ENCODE assay signal across 16 cellular contexts in the genomic region with DNA sequence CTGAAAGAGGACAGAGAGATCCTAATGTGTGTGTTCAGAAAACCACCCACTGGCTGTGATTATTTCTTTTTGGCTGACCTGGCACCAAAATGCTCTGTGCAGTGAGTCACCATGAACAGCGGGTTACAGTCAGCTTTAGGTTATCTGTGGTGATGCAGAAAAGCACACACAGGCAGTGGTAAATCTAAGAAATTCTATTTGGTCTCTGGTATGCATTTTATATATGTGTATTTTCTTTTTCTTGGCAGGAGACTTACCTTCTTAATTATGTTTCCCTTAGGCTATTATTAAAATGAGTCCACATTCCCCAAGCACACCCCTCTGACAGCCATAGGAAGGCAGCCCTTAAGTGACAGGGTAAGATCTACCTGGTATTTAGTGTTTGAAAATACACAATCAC.
DNase-seq lines count a peak whose midpoint lies in the region; ATAC-seq and TF ChIP-seq lines count a peak whose summit lies in the region.
"Had no signal": no experiment of that assay in that cellular context is flagged by ENCODE, and none has a peak within 500 bp of the region (broad histone marks: within the 10 kb centered on the region; RNA-seq: fewer than 3 reads in every experiment).

No MANE protein-coding gene starts in this region.

- no peak for TF ChIP-seq CTCF in RWPE2 (IDR thresholded peaks at IDR 0.05; ENCODE audit: poor library complexity, severe bottlenecking)
- no peak for TF ChIP-seq CTCF in CD14-positive monocyte (IDR thresholded peaks at IDR 0.05)
- TF ChIP-seq CTCF in endothelial cell (IDR thresholded peaks at IDR 0.05; ENCODE audit: unreplicated experiment) = no peak

- in situ Hi-C loops in Caki2 (cut with HindIII; ENCODE audit: low pct_unique_long_range_greater_than_20kb, low sequenced_read_pairs) = no loop called here

- H3K27me3 Mint-ChIP-seq in CD14-positive monocyte (ENCODE audit: low read depth in 3 of 3) (peaks cover 2 to 14% (median 4%) of the 10 kb centered on the region in 3 donors), endothelial cell (ENCODE audit: unreplicated experiment) (no peaks in the 10 kb centered on the region)
- H3K27me3 Mint-ChIP-seq in stimulated activated naive B cell treated with anti-CD40 and anti-IgM and Interleukin-4, amounts not matched to agents 10 μg/mL and 1 μg/mL and 100 μg/mL, for 72 hours = peaks cover 0 to 9% of the 10 kb centered on the region in 2 donors

- no peaks in the 10 kb centered on the region for H3K9me3 Mint-ChIP-seq in CD14-positive monocyte
- H3K9me3 Mint-ChIP-seq in endothelial cell (ENCODE audit: unreplicated experiment) = no peaks in the 10 kb centered on the region
- no peaks in the 10 kb centered on the region for H3K9me3 Mint-ChIP-seq in stimulated activated naive B cell treated with anti-CD40 and anti-IgM and Interleukin-4, amounts not matched to agents 10 μg/mL and 1 μg/mL and 100 μg/mL, for 72 hours
- H3K9me3 Mint-ChIP-seq: activated naive CD4-positive, alpha-beta T cell treated with anti-CD3 and anti-CD28 coated beads, Interleukin-2, amount 50 U/mL, for 72 hours had no signal

- no peaks in the 10 kb centered on the region for H3K9me3 ChIP-seq in RWPE2 (ENCODE audit: severe bottlenecking)
- H3K9me3 ChIP-seq: gastrocnemius medialis, mucosa of descending colon had no signal

- H3K27ac Mint-ChIP-seq in CD14-positive monocyte (no peak overlapping the region), endothelial cell (ENCODE audit: unreplicated experiment) (no peak overlapping the region)
- H3K27ac Mint-ChIP-seq in stimulated activated naive B cell treated with anti-CD40 and anti-IgM and Interleukin-4, amounts not matched to agents 10 μg/mL and 1 μg/mL and 100 μg/mL, for 72 hours = no peak overlapping the region
- H3K27ac Mint-ChIP-seq: activated naive CD4-positive, alpha-beta T cell treated with anti-CD3 and anti-CD28 coated beads, Interleukin-2, amount 50 U/mL, for 72 hours had no signal

- H3K27me3 ChIP-seq in RWPE2 (ENCODE audit: insufficient read depth, poor library complexity, severe bottlenecking) = no peaks in the 10 kb centered on the region
- H3K27me3 ChIP-seq: gastrocnemius medialis had no signal

- no peak overlapping the region for H3K4me3 ChIP-seq in RWPE2 (ENCODE audit: severe bottlenecking)
- H3K4me3 ChIP-seq: gastrocnemius medialis, mucosa of descending colon had no signal

- peak; percentile 41 for DNase-seq in Caki2 (ENCODE audit: low read depth)
- DNase-seq in RWPE2 (ENCODE audit: low spot score) = no peak
- DNase-seq in epithelial cell of prostate (ENCODE audit: low read depth, low spot score) = peak; percentile 18
- peak; percentile 71 for DNase-seq in renal cortical epithelial cell (ENCODE audit: low read depth)
- no peak for DNase-seq in CD14-positive monocyte (ENCODE audit: low spot score)
- DNase-seq in endothelial cell (ENCODE audit: low spot score) = no peak
- DNase-seq in NK-92 (lab: John Stamatoyannopoulos, UW; ENCODE audit: unreplicated experiment) = no peak
- DNase-seq in stimulated activated naive B cell treated with anti-CD40 and anti-IgM and Interleukin-4, amounts not matched to agents 10 μg/mL and 1 μg/mL and 100 μg/mL, for 72 hours = no peak
- DNase-seq: activated CD4-positive, CD25-positive, alpha-beta regulatory T cell; activated CD8-positive, alpha-beta memory T cell treated with anti-CD3 and anti-CD28 coated beads, Interleukin-2, amount 50 U/mL, for 48 hours; gastrocnemius medialis; islet precursor cell; mucosa of descending colon; NCI-H2107 had no signal

- H3K27ac ChIP-seq in RWPE2 (ENCODE audit: poor library complexity, severe bottlenecking) (no peak overlapping the region), epithelial cell of prostate (no peak overlapping the region)
- H3K27ac ChIP-seq: gastrocnemius medialis, parathyroid adenoma had no signal

- ATAC-seq in RWPE2 (ENCODE audit: low read depth) = peak; percentile 77
- no peak for ATAC-seq in stimulated activated naive B cell treated with anti-CD40 and anti-IgM and Interleukin-4, amounts not matched to agents 10 μg/mL and 1 μg/mL and 100 μg/mL, for 72 hours (replicated peaks)
- ATAC-seq: activated naive CD4-positive, alpha-beta T cell treated with anti-CD3 and anti-CD28 coated beads, Interleukin-2, amount 50 U/mL, for 72 hours; gastrocnemius medialis; mucosa of descending colon had no signal

- intact Hi-C loops in CD14-positive monocyte (cut with micrococcal nuclease) = no loop called here

- H3K4me3 Mint-ChIP-seq in CD14-positive monocyte (no peak overlapping the region), endothelial cell (ENCODE audit: unreplicated experiment) (no peak overlapping the region)
- no peak overlapping the region for H3K4me3 Mint-ChIP-seq in stimulated activated naive B cell treated with anti-CD40 and anti-IgM and Interleukin-4, amounts not matched to agents 10 μg/mL and 1 μg/mL and 100 μg/mL, for 72 hours

- H3K36me3 Mint-ChIP-seq in CD14-positive monocyte = no peaks in the 10 kb centered on the region
- no peaks in the 10 kb centered on the region for H3K36me3 Mint-ChIP-seq in endothelial cell (ENCODE audit: low read depth, unreplicated experiment)
- H3K36me3 Mint-ChIP-seq in stimulated activated naive B cell treated with anti-CD40 and anti-IgM and Interleukin-4, amounts not matched to agents 10 μg/mL and 1 μg/mL and 100 μg/mL, for 72 hours = no peaks in the 10 kb centered on the region
- H3K36me3 Mint-ChIP-seq: activated naive CD4-positive, alpha-beta T cell treated with anti-CD3 and anti-CD28 coated beads, Interleukin-2, amount 50 U/mL, for 72 hours had no signal

- no peaks in the 10 kb centered on the region for H3K36me3 ChIP-seq in RWPE2 (ENCODE audit: low read depth)
- H3K36me3 ChIP-seq: gastrocnemius medialis had no signal

- no peaks in the 10 kb centered on the region for H3K4me1 ChIP-seq in RWPE2 (ENCODE audit: insufficient read depth, poor library complexity, severe bottlenecking)
- H3K4me1 ChIP-seq: gastrocnemius medialis, parathyroid adenoma had no signal

- H3K4me1 Mint-ChIP-seq in CD14-positive monocyte (no peaks in the 10 kb centered on the region), endothelial cell (ENCODE audit: unreplicated experiment) (no peaks in the 10 kb centered on the region)
- no peaks in the 10 kb centered on the region for H3K4me1 Mint-ChIP-seq in stimulated activated naive B cell treated with anti-CD40 and anti-IgM and Interleukin-4, amounts not matched to agents 10 μg/mL and 1 μg/mL and 100 μg/mL, for 72 hours

Comparison
In these comparisons a context has a peak if more than half of its experiments do, and no peak if none do; other contexts are left out.
1. DNase-seq: peak in Caki2 (single experiment), epithelial cell of prostate (single experiment) and renal cortical epithelial cell (single experiment); none in RWPE2 (single experiment), CD14-positive monocyte (single experiment), endothelial cell (single experiment), NK-92 (single experiment) and stimulated activated naive B cell treated with anti-CD40 and anti-IgM and Interleukin-4, amounts not matched to agents 10 μg/mL and 1 μg/mL and 100 μg/mL, for 72 hours (single experiment).